ENCODE assay signal across 2 cellular contexts in genomic region chr22:21001601-21002325, GRCh38.
TF ChIP-seq lines count a peak whose summit lies in the region.

A gene with protein sequence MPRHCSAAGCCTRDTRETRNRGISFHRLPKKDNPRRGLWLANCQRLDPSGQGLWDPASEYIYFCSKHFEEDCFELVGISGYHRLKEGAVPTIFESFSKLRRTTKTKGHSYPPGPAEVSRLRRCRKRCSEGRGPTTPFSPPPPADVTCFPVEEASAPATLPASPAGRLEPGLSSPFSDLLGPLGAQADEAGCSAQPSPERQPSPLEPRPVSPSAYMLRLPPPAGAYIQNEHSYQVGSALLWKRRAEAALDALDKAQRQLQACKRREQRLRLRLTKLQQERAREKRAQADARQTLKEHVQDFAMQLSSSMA (minus strand): TSS chr22:21002118. CDS start chr22:21001911, 207 bp downstream.

TF ChIP-seq in IMR-90, 13 proteins besides CTCF, POLR2A, EP300 and RAD21:
- TF ChIP-seq NFE2L2 (IDR thresholded peaks at IDR 0.05; ENCODE audit: low read depth, low read length) = no peak
- TF ChIP-seq SMC3 (IDR thresholded peaks at IDR 0.05; ENCODE audit: low read depth, low read length) = no peak
- peak; percentile 80; the same call in 1 of the 2 replicates for TF ChIP-seq MXI1 (IDR thresholded peaks at IDR 0.05; ENCODE audit: borderline replicate concordance, low read depth, low read length)
- peak; percentile 31; the same call in 1 of the 2 replicates for TF ChIP-seq ELK1 (IDR thresholded peaks at IDR 0.05; ENCODE audit: borderline replicate concordance, low read depth, low read length)
- no peak for TF ChIP-seq FOS (IDR thresholded peaks at IDR 0.05; ENCODE audit: low read depth, low read length)
- TF ChIP-seq CEBPB (IDR thresholded peaks at IDR 0.05; ENCODE audit: low read depth, low read length) = no peak
- TF ChIP-seq BHLHE40 (IDR thresholded peaks at IDR 0.05; ENCODE audit: low read depth, low read length) = peak; percentile 93
- TF ChIP-seq MAZ (IDR thresholded peaks at IDR 0.05; ENCODE audit: borderline replicate concordance, low read depth, low read length) = peak; percentile 98
- TF ChIP-seq RCOR1 (IDR thresholded peaks at IDR 0.05; ENCODE audit: insufficient replicate concordance, low read length) = no peak
- TF ChIP-seq USF2 (IDR thresholded peaks at IDR 0.05; ENCODE audit: low read depth, low read length) = peak; percentile 77
- no peak for TF ChIP-seq RFX5 (IDR thresholded peaks at IDR 0.05; ENCODE audit: low read depth, low read length)
- TF ChIP-seq CHD1 (IDR thresholded peaks at IDR 0.05; ENCODE audit: low read depth, low read length) = no peak
- no peak for TF ChIP-seq MAFK (IDR thresholded peaks at IDR 0.05; ENCODE audit: low read depth, low read length)

TF ChIP-seq in endothelial cell of umbilical vein, 7 proteins besides CTCF, POLR2A, EP300 and RAD21:
- TF ChIP-seq EZH2 (IDR thresholded peaks at IDR 0.05; ENCODE audit: borderline replicate concordance, low read depth, low read length, severe bottlenecking) (no peak), JUN (IDR thresholded peaks at IDR 0.05; ENCODE audit: borderline replicate concordance, insufficient read depth, insufficient read length, low read depth) (no peak), GATA2 (IDR thresholded peaks at IDR 0.05; ENCODE audit: insufficient read depth, insufficient read length, low read depth, low read length) (no peak), MYC (IDR thresholded peaks at IDR 0.05; ENCODE audit: low read depth, low read length) (peak; percentile 37), POLR2AphosphoS5 (IDR thresholded peaks at IDR 0.05; ENCODE audit: insufficient read depth, low read depth, low read length) (peak; percentile 96), FOS (IDR thresholded peaks at IDR 0.05; ENCODE audit: borderline replicate concordance, insufficient read depth, low read length) (no peak)
- TF ChIP-seq, protein P1, sequence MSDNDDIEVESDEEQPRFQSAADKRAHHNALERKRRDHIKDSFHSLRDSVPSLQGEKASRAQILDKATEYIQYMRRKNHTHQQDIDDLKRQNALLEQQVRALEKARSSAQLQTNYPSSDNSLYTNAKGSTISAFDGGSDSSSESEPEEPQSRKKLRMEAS (IDR thresholded peaks at IDR 0.05; ENCODE audit: insufficient read depth, insufficient read length) = peak; percentile 90
